In genomic region chr12:43501705-43502104, GRCh38 we compare ENCODE assay signal across 10 cellular contexts. TPM values are rescaled to one million over a fixed set of nuclear protein-coding genes. Genes with fewer than 3 reads are reported as not detected.
DNase-seq lines count a peak whose midpoint lies in the region; ATAC-seq and TF ChIP-seq lines count a peak whose summit lies in the region.
"Had no signal": no experiment of that assay in that cellular context is flagged by ENCODE, and none has a peak within 500 bp of the region (broad histone marks: within the 10 kb centered on the region; RNA-seq: fewer than 3 reads in every experiment).

No MANE protein-coding gene starts in this region.

- no peaks in the 10 kb centered on the region for H3K36me3 ChIP-seq in cardiac muscle cell
- H3K36me3 ChIP-seq: vagina had no signal

- H3K9me3 ChIP-seq in cardiac muscle cell (ENCODE audit: low read depth), result no peaks in the 10 kb centered on the region
- H3K9me3 ChIP-seq: vagina had no signal

- DNase-seq in cardiac muscle cell (ENCODE audit: low read depth in 1 of 2, low spot score in 1 of 2) (peak; percentile 16 to 32), cardiac septum (ENCODE audit: low spot score) (no peak), NCI-H82 (lab: John Stamatoyannopoulos, UW) (peak; percentile 39), fibroblast of gingiva (ENCODE audit: low read depth) (peak; percentile 15), NCI-H1048 (lab: John Stamatoyannopoulos, UW) (no peak), DMS153 (lab: John Stamatoyannopoulos, UW) (no peak)
- DNase-seq: activated naive CD4-positive, alpha-beta T cell treated with Interleukin-2 at 50 U/mL for 16 hours had no signal

- no peak overlapping the region for H3K27ac ChIP-seq in cardiac muscle cell
- H3K27ac ChIP-seq: vagina had no signal

- intact Hi-C loops in cardiac septum (cut with DNase I), result no loop called here

- no peak overlapping the region for H3K4me3 ChIP-seq in cardiac muscle cell
- H3K4me3 ChIP-seq: vagina had no signal

- peak; percentile 51 for TF ChIP-seq CTCF in cardiac muscle cell (IDR thresholded peaks at IDR 0.05; ENCODE audit: low read depth, low read length)

- no peaks in the 10 kb centered on the region for H3K27me3 ChIP-seq in cardiac muscle cell
- H3K27me3 ChIP-seq: vagina had no signal

- ATAC-seq in GM19324 (IDR thresholded peaks at IDR 0.05; ENCODE audit: low FRiP score, unreplicated experiment) (no peak), GM19351 (IDR thresholded peaks at IDR 0.05; ENCODE audit: unreplicated experiment) (no peak)

- H3K4me1 ChIP-seq in cardiac muscle cell (ENCODE audit: low read depth), result no peaks in the 10 kb centered on the region
- H3K4me1 ChIP-seq: vagina had no signal

RNA-seq across cellular contexts. Expression of gene ADAMTS20, which starts 50.3 kb away (rescaled TPM):
- total RNA-seq in cardiac muscle cell (0.33 and 0.60 TPM in 2 replicates), cardiac septum (not detected)
- 0.12 and 0.13 TPM in 2 replicates for polyA plus RNA-seq in cardiac muscle cell
- total RNA-seq: vagina had no signal

Comparison
In these comparisons a context has a peak if more than half of its experiments do, and no peak if none do; other contexts are left out.
1. DNase-seq: peak in cardiac muscle cell (2 of 2), NCI-H82 (single experiment) and fibroblast of gingiva (single experiment); none in cardiac septum (single experiment), NCI-H1048 (single experiment) and DMS153 (single experiment).